In genomic region chr20:33008336-33009213, GRCh38 we compare ENCODE assay signal across 1 cellular context.
TF ChIP-seq lines count a peak whose summit lies in the region.

No MANE protein-coding gene starts in this region.

TF ChIP-seq in HepG2, 621 proteins besides CTCF, POLR2A, EP300 and RAD21 (continued from another document and continues in another):
- peak; percentile 40; the same call in 1 of the 2 replicates for TF ChIP-seq ZHX2 (IDR thresholded peaks at IDR 0.05; ENCODE audit: low read depth)
- peak; percentile 80 for TF ChIP-seq ZHX2 (CRISPR knock-in tag; IDR thresholded peaks at IDR 0.05; ENCODE audit: borderline replicate concordance)
- TF ChIP-seq RBM22 (optimal IDR thresholded peaks at IDR 0.05; ENCODE audit: low read length) = peak; percentile 11
- peak; percentile 33 for TF ChIP-seq FOXP4 (CRISPR knock-in tag; IDR thresholded peaks at IDR 0.05)
- TF ChIP-seq HNRNPK (IDR thresholded peaks at IDR 0.05; ENCODE audit: low read depth, low read length, poor library complexity, severe bottlenecking) = no peak
- TF ChIP-seq ZNF646 (CRISPR knock-in tag; IDR thresholded peaks at IDR 0.05) = no peak; the same call in 1 of the 2 replicates
- no peak for TF ChIP-seq IKZF5 (CRISPR knock-in tag; IDR thresholded peaks at IDR 0.05)
- peak; percentile 84; the same call in 1 of the 2 replicates for TF ChIP-seq ZBTB7A (CRISPR knock-in tag; IDR thresholded peaks at IDR 0.05)
- no peak for TF ChIP-seq ZSCAN25 (CRISPR knock-in tag; IDR thresholded peaks at IDR 0.05)
- TF ChIP-seq NRL (CRISPR knock-in tag; IDR thresholded peaks at IDR 0.05; ENCODE audit: borderline replicate concordance) = 0 out of 2 replicates have a peak, but pooled peaks have one; percentile 0
- TF ChIP-seq HIVEP1 (CRISPR knock-in tag; IDR thresholded peaks at IDR 0.05) = no peak
- peak; percentile 0; the same call in 1 of the 2 replicates for TF ChIP-seq RARA (CRISPR knock-in tag; IDR thresholded peaks at IDR 0.05)
- no peak for TF ChIP-seq NFRKB (IDR thresholded peaks at IDR 0.05)
- TF ChIP-seq ZMYM3 (CRISPR knock-in tag; IDR thresholded peaks at IDR 0.05) = no peak; the same call in 1 of the 2 replicates
- TF ChIP-seq GTF2F1 (IDR thresholded peaks at IDR 0.05; ENCODE audit: low read length) = no peak
- no peak for TF ChIP-seq SRSF4 (IDR thresholded peaks at IDR 0.05; ENCODE audit: low read depth, low read length, poor library complexity, severe bottlenecking)
- TF ChIP-seq AGO1 (IDR thresholded peaks at IDR 0.05; ENCODE audit: low read depth, low read length, poor library complexity, severe bottlenecking) = peak; percentile 84
- no peak for TF ChIP-seq ZNF672 (CRISPR knock-in tag; IDR thresholded peaks at IDR 0.05)
- 0 out of 2 replicates have a peak, but pooled peaks have one; percentile 61 for TF ChIP-seq ZNF367 (CRISPR knock-in tag; IDR thresholded peaks at IDR 0.05; ENCODE audit: borderline replicate concordance)
- TF ChIP-seq ZNF546 (CRISPR knock-in tag; conservative IDR thresholded peaks at IDR 0.05) = peak; percentile 69; the same call in 1 of the 2 replicates
- TF ChIP-seq ZNF691 (CRISPR knock-in tag; IDR thresholded peaks at IDR 0.05; ENCODE audit: borderline replicate concordance, low read depth) = 0 out of 2 replicates have a peak, but pooled peaks have one; percentile 24
- 0 out of 2 replicates have a peak, but pooled peaks have one; percentile 86 for TF ChIP-seq KLF15 (CRISPR knock-in tag; IDR thresholded peaks at IDR 0.05; ENCODE audit: borderline replicate concordance)
- no peak; the same call in 1 of the 2 replicates for TF ChIP-seq MTERF4 (CRISPR knock-in tag; IDR thresholded peaks at IDR 0.05)
- TF ChIP-seq HNRNPL (IDR thresholded peaks at IDR 0.05; ENCODE audit: low read depth, low read length) = peak; percentile 94
- no peak for TF ChIP-seq KMT2B (CRISPR knock-in tag; IDR thresholded peaks at IDR 0.05)
- no peak; the same call in 1 of the 2 replicates for TF ChIP-seq ZNF772 (CRISPR knock-in tag; IDR thresholded peaks at IDR 0.05)
- TF ChIP-seq SATB2 (CRISPR knock-in tag; IDR thresholded peaks at IDR 0.05) = 0 out of 2 replicates have a peak, but pooled peaks have one; percentile 34
- 0 out of 2 replicates have a peak, but pooled peaks have one; percentile 30 for TF ChIP-seq ZNF30 (CRISPR knock-in tag; IDR thresholded peaks at IDR 0.05)
- TF ChIP-seq ZSCAN12 (CRISPR knock-in tag; IDR thresholded peaks at IDR 0.05) = peak; percentile 78; the same call in 1 of the 2 replicates
- TF ChIP-seq STAT5B (CRISPR knock-in tag; IDR thresholded peaks at IDR 0.05) = peak; percentile 58; the same call in 1 of the 2 replicates
- TF ChIP-seq GATAD2A (CRISPR knock-in tag; IDR thresholded peaks at IDR 0.05) = no peak
- TF ChIP-seq TBL1XR1 (IDR thresholded peaks at IDR 0.05; ENCODE audit: borderline replicate concordance, low read length, partially characterized antibody) = no peak
- TF ChIP-seq USF2 (IDR thresholded peaks at IDR 0.05; ENCODE audit: low read depth, low read length) = peak; percentile 80
- TF ChIP-seq USF2 (CRISPR knock-in tag; IDR thresholded peaks at IDR 0.05; ENCODE audit: borderline replicate concordance) = peak; percentile 80; the same call in 1 of the 2 replicates
- TF ChIP-seq MED13 (CRISPR knock-in tag; IDR thresholded peaks at IDR 0.05) = 0 out of 2 replicates have a peak, but pooled peaks have one; percentile 40
- no peak for TF ChIP-seq ZNF33A (CRISPR knock-in tag; IDR thresholded peaks at IDR 0.05; ENCODE audit: borderline replicate concordance)
- no peak for TF ChIP-seq HNRNPUL1 (IDR thresholded peaks at IDR 0.05; ENCODE audit: low read depth, low read length)
- peak; percentile 91 for TF ChIP-seq BRD4 (CRISPR knock-in tag; IDR thresholded peaks at IDR 0.05)
- TF ChIP-seq ZBTB2 (CRISPR knock-in tag; IDR thresholded peaks at IDR 0.05; ENCODE audit: low read depth) = 0 out of 2 replicates have a peak, but pooled peaks have one; percentile 14
- TF ChIP-seq ZNF674 (CRISPR knock-in tag; IDR thresholded peaks at IDR 0.05; ENCODE audit: low read depth) = no peak
